8 cellular contexts compared by ENCODE assay signal in genomic region chr1:8448505-8448904, GRCh38.
DNase-seq lines count a peak whose midpoint lies in the region; TF ChIP-seq lines count a peak whose summit lies in the region.
"Not testable (repeated sequence)": the region's sequence is repeated elsewhere in the genome, so short reads cannot be mapped to it uniquely, and the experiment has no call there.

No MANE protein-coding gene starts in this region.

- not testable (repeated sequence) for H3K4me3 Mint-ChIP-seq in neural progenitor cell

- H2AFZ ChIP-seq in fibroblast of lung (ENCODE audit: low read length); hepatocyte; neural progenitor cell (replicated peaks): not testable (repeated sequence)

- H3K9ac ChIP-seq in HUES6 (ENCODE audit: low read length) (peak overlapping the region; percentile 39), fibroblast of lung (ENCODE audit: insufficient read depth, low read length) (peak overlapping the region; percentile 51)
- not testable (repeated sequence) for H3K9ac ChIP-seq in neural progenitor cell

- TF ChIP-seq EP300 in tibial nerve (IDR thresholded peaks at IDR 0.05) = not testable (repeated sequence)

- CTCF ChIA-PET in AG04450 (lab: Charles Lee) = interaction anchor here (0.9 kb wide), 1 partner anchor 199 kb away, joined by 3 read pairs; no protein-coding TSS in a partner anchor

- not testable (repeated sequence) for H3K4me3 ChIP-seq in AG04450 (ENCODE audit: low read depth, low read length); HUES6 (ENCODE audit: low read depth, low read length); hepatocyte; neural progenitor cell; skin epidermis; tibial nerve
- peak overlapping the region in 3 of 4 experiments; percentile 13 to 41 (median 27) for H3K4me3 ChIP-seq in fibroblast of lung (replicated peaks in 1 of 4; ENCODE audit: control extremely low read depth in 1 of 4, insufficient read depth in 1 of 4, low read depth in 3 of 4, low read length in 4 of 4)

- peaks cover 17% of the 10 kb centered on the region for H3F3A ChIP-seq in neural progenitor cell (ENCODE audit: low read depth)

- peak overlapping the region; percentile 42 for H3K27ac Mint-ChIP-seq in neural progenitor cell

- H3K9me2 ChIP-seq in hepatocyte (replicated peaks; ENCODE audit: insufficient read depth) = not testable (repeated sequence)

- not testable (repeated sequence) for DNase-seq in AG04450 (ENCODE audit: low read depth, low spot score); fibroblast of lung (ENCODE audit: low read depth in 2 of 2); hepatocyte (ENCODE audit: low spot score); neural progenitor cell (ENCODE audit: low spot score); tibial nerve (ENCODE audit: low spot score in 2 of 2)

- H4K20me1 ChIP-seq in fibroblast of lung (ENCODE audit: control insufficient read depth, extremely low read depth, insufficient read depth, low read length); hepatocyte (ENCODE audit: insufficient read depth, poor library complexity, severe bottlenecking); neural progenitor cell (ENCODE audit: low read depth): not testable (repeated sequence)

- POLR2A ChIA-PET in AG04450 (lab: Yijun Ruan, JAX) = not testable (repeated sequence)

- H3K36me3 ChIP-seq in HUES6 (ENCODE audit: control insufficient read depth, insufficient read depth, low read length) = peaks cover 13% of the 10 kb centered on the region
- H3K36me3 ChIP-seq in fibroblast of lung (ENCODE audit: control insufficient read depth, insufficient read depth, low read length); hepatocyte (replicated peaks; ENCODE audit: insufficient read depth, low read depth); neural progenitor cell; tibial nerve: not testable (repeated sequence)

- not testable (repeated sequence) for H3K27me3 ChIP-seq in AG04450 (ENCODE audit: control insufficient read depth, insufficient read depth, low read length); HUES6 (ENCODE audit: control insufficient read depth, insufficient read depth, low read length); fibroblast of lung (ENCODE audit: control insufficient read depth, insufficient read depth, low read length); hepatocyte; neural progenitor cell; tibial nerve

- H3K27me3 Mint-ChIP-seq in neural progenitor cell (ENCODE audit: insufficient read depth, low read depth) = not testable (repeated sequence)

- TF ChIP-seq CTCF in AG04450 (IDR thresholded peaks at IDR 0.05; ENCODE audit: low read depth, low read length); fibroblast of lung (conservative IDR thresholded peaks at IDR 0.05 in 1 of 2, IDR thresholded peaks at IDR 0.05 in 1 of 2; ENCODE audit: low read depth in 1 of 2, low read length in 2 of 2); hepatocyte (IDR thresholded peaks at IDR 0.05; ENCODE audit: poor library complexity); neural progenitor cell (IDR thresholded peaks at IDR 0.05); tibial nerve (IDR thresholded peaks at IDR 0.05): not testable (repeated sequence)

- H3K9me3 ChIP-seq in AG04450 (ENCODE audit: control insufficient read depth, insufficient read depth, low read length); HUES6 (ENCODE audit: control insufficient read depth, insufficient read depth, low read depth, low read length); fibroblast of lung (ENCODE audit: control insufficient read depth, insufficient read depth, low read depth, low read length); hepatocyte (ENCODE audit: low read depth); neural progenitor cell (ENCODE audit: low read depth); tibial nerve: not testable (repeated sequence)

- H3K4me2 ChIP-seq in fibroblast of lung (ENCODE audit: extremely low read depth, insufficient read depth, low read length) (peak overlapping the region; percentile 61), hepatocyte (peak overlapping the region; percentile 58)
- not testable (repeated sequence) for H3K4me2 ChIP-seq in neural progenitor cell

- not testable (repeated sequence) for H3K4me1 Mint-ChIP-seq in neural progenitor cell

- 66% methylated on average over 11 of the region's 11 CpGs for WGBS in hepatocyte (ENCODE audit: low lambda C conversion rate, missing lambda C conversion rate)
- WGBS in tibial nerve, 2 donors = 80% methylated on average over 11 of the region's 11 CpGs

- H3K27ac ChIP-seq in AG04450 (ENCODE audit: low read depth, low read length) (peak overlapping the region; percentile 47), angular gyrus (ENCODE audit: low read depth, low read length) (peak overlapping the region; percentile 26), fibroblast of lung (ENCODE audit: insufficient read depth, low read length) (peak overlapping the region; percentile 71), hepatocyte (peak overlapping the region; percentile 85), skin epidermis (peak overlapping the region in 14 of 21 experiments; percentile 19 to 74 (median 44)), tibial nerve (peak overlapping the region; percentile 3 to 70 (median 60))
- H3K27ac ChIP-seq in HUES6 (ENCODE audit: low read depth, low read length); neural progenitor cell: not testable (repeated sequence)

- not testable (repeated sequence) for H3K9me3 Mint-ChIP-seq in neural progenitor cell

- peaks cover 39% of the 10 kb centered on the region for H3K4me1 ChIP-seq in HUES6 (ENCODE audit: control insufficient read depth, insufficient read depth, low read length)
- H3K4me1 ChIP-seq in fibroblast of lung (ENCODE audit: control insufficient read depth, extremely low read depth, insufficient read depth, low read length) = peaks cover 14% of the 10 kb centered on the region
- H3K4me1 ChIP-seq in hepatocyte (ENCODE audit: insufficient read depth) = peaks cover 22% of the 10 kb centered on the region
- H3K4me1 ChIP-seq in neural progenitor cell = peaks cover 12% of the 10 kb centered on the region
- peaks cover 0 to 38% (median 0%) of the 10 kb centered on the region in 4 donors for H3K4me1 ChIP-seq in tibial nerve

- peaks cover 31% of the 10 kb centered on the region for H3K36me3 Mint-ChIP-seq in neural progenitor cell

- not testable (repeated sequence) for H3K79me2 ChIP-seq in fibroblast of lung (ENCODE audit: control insufficient read depth, insufficient read depth, low read length)
- peaks cover 44% of the 10 kb centered on the region for H3K79me2 ChIP-seq in hepatocyte
- H3K79me2 ChIP-seq in neural progenitor cell (ENCODE audit: low read depth) = peaks cover 20% of the 10 kb centered on the region

- not testable (repeated sequence) for TF ChIP-seq POLR2A in tibial nerve (IDR thresholded peaks at IDR 0.05)
